ENCODE assay signal across 25 cellular contexts in the genomic region with DNA sequence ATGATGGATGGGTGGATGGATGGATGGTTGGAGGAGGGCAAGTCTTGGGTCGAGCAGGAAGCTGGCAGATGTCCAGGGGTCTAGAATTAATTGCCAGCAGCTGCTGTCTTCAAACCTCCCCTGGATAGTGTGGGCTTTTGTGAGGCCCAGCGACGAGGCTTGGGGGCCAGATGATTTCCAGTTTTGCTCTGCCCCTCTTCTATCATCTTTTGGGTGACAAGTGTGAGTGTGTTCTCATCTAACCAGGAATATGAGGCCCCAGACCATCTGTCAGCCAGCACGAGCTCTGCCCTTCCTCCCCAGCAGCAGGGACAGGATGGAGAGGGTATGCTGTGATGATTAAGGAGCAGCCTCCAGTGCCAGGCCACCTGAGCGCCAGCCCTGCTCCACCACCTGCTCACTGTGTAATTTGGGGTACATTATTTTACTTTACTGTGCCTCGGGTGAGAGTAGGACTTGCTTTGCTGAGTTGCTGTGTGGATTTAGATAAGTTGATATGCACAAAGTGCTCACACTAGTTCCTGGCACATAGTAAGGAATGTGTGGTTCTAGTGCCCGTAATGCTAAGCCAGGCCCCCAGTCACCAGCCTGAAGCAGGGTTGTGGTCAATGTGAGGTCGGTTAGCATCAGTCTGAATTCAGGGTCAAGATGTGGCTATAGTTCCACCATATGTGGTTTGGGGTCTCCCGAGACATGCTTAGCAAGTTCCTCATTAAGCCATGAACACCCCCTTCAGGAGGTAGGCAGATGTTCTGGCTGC.
DNase-seq lines count a peak whose midpoint lies in the region; ATAC-seq and TF ChIP-seq lines count a peak whose summit lies in the region.
"Had no signal": no experiment of that assay in that cellular context is flagged by ENCODE, and none has a peak within 500 bp of the region (broad histone marks: within the 10 kb centered on the region; RNA-seq: fewer than 3 reads in every experiment).

No MANE protein-coding gene starts in this region.

- H3K4me1 ChIP-seq in BLaER1 treated with 17β-estradiol and CSF1 and Interleukin-3, amounts not matched to agents 10 nM and 100 nM = peaks cover 0 to 29% (median 12%) of the 10 kb centered on the region in 10 experiments; a peak in 17 of 20 replicates
- H3K4me1 ChIP-seq in SJCRH30 (peaks cover 16% of the 10 kb centered on the region), mesenchymal stem cell (ENCODE audit: control insufficient read depth, insufficient read depth, low read depth, low read length) (no peaks in the 10 kb centered on the region)
- H3K4me1 ChIP-seq: heart left ventricle had no signal

- no peak overlapping the region for H3K9ac ChIP-seq in BLaER1 treated with 17β-estradiol and CSF1 and Interleukin-3, amounts not matched to agents 10 nM and 100 nM
- no peak overlapping the region for H3K9ac ChIP-seq in mesenchymal stem cell (ENCODE audit: low read length)

- DNase-seq in HEK293T (ENCODE audit: extremely low spot score) = peak; percentile 1
- DNase-seq in SJCRH30 = peak; percentile 79 to 92
- no peak for DNase-seq in mesenchymal stem cell
- DNase-seq in activated effector memory CD4-positive, alpha-beta T cell treated with anti-CD3 and anti-CD28 coated beads, Interleukin-2, amount 50 U/mL, for 16 hours = no peak
- DNase-seq: activated CD4-positive, alpha-beta T cell treated with anti-CD3 and anti-CD28 coated beads, Interleukin-2, amount 10 ng/mL, durations not matched to agents 7 days and 5 days; activated effector memory CD4-positive, alpha-beta T cell treated with Interleukin-2 at 50 U/mL for 16 hours; effector CD4-positive, alpha-beta T cell; EL; HFFc6; MG63; naive B cell; NCI-H1436; occipital lobe; retina; stimulated activated CD4-positive, alpha-beta T cell treated with anti-CD3 and anti-CD28 coated beads, Interleukin-12 subunit alpha, Interleukin-12 subunit beta, amount 100 ng/mL, for 4 hours; stimulated activated CD4-positive, alpha-beta T cell treated with anti-CD3 and anti-CD28 coated beads, Interleukin-4, amount 100 ng/mL, for 24 hours; stimulated activated naive CD8-positive, alpha-beta T cell treated with anti-CD3 and anti-CD28 coated beads, Interleukin-15, Interleukin-2, amounts not matched to agents 100 U/mL and 50 U/mL, for 24 hours had no signal

- POLR2A ChIA-PET in HEK293T (lab: Yijun Ruan, JAX) = no interaction called here

- no peaks in the 10 kb centered on the region for H3K79me1 ChIP-seq in mesenchymal stem cell (replicated peaks; ENCODE audit: low read length, poor library complexity, severe bottlenecking)

- peak overlapping the region; percentile 7 for H4K91ac ChIP-seq in mesenchymal stem cell (ENCODE audit: low read length)

- ATAC-seq in HG02973 (IDR thresholded peaks at IDR 0.05; ENCODE audit: unreplicated experiment) (no peak), HG02763 (IDR thresholded peaks at IDR 0.05; ENCODE audit: unreplicated experiment) (no peak), HG03439 (IDR thresholded peaks at IDR 0.05; ENCODE audit: unreplicated experiment) (no peak)
- ATAC-seq: K562; stimulated activated naive CD8-positive, alpha-beta T cell treated with anti-CD3 and anti-CD28 coated beads, Interleukin-15, Interleukin-2, amounts not matched to agents 100 U/mL and 50 U/mL, for 24 hours had no signal

- peaks cover 0 to 11% (median 0%) of the 10 kb centered on the region in 11 experiments; a peak in 5 of 22 replicates for H3K9me3 ChIP-seq in BLaER1 treated with 17β-estradiol and CSF1 and Interleukin-3, amounts not matched to agents 10 nM and 100 nM (replicated peaks in 1 of 11)
- H3K9me3 ChIP-seq in SJCRH30 (replicated peaks) (no peaks in the 10 kb centered on the region), mesenchymal stem cell (ENCODE audit: control insufficient read depth, low read length) (peaks cover 3% of the 10 kb centered on the region)
- H3K9me3 ChIP-seq: heart left ventricle, MG63, thoracic aorta had no signal

- CTCF ChIA-PET in HEK293T (lab: Yijun Ruan, JAX) = no interaction called here

- H3K4ac ChIP-seq in mesenchymal stem cell (ENCODE audit: low read depth in 1 of 2, low read length in 2 of 2) = no peak overlapping the region

- no peak overlapping the region for H2BK5ac ChIP-seq in mesenchymal stem cell (ENCODE audit: low read depth, low read length, poor library complexity, severe bottlenecking)

- H2BK15ac ChIP-seq in mesenchymal stem cell (ENCODE audit: low read depth, poor library complexity, severe bottlenecking) = no peak overlapping the region

- WGBS in mesenchymal stem cell = 75% methylated on average over 9 of the region's 9 CpGs

- H3K27me3 ChIP-seq in BLaER1 treated with 17β-estradiol and CSF1 and Interleukin-3, amounts not matched to agents 10 nM and 100 nM = no peaks in the 10 kb centered on the region
- no peaks in the 10 kb centered on the region for H3K27me3 ChIP-seq in SJCRH30
- H3K27me3 ChIP-seq in mesenchymal stem cell (ENCODE audit: control insufficient read depth in 1 of 2, insufficient read depth in 1 of 2, low read length in 2 of 2) = peaks cover 4 to 36% of the 10 kb centered on the region in 2 experiments
- H3K27me3 ChIP-seq: heart left ventricle, MG63 had no signal

- H3K18ac ChIP-seq in mesenchymal stem cell (ENCODE audit: low read depth in 1 of 2, low read length in 2 of 2) = no peak overlapping the region

- peak overlapping the region in 1 of 2 experiments; percentile 41 for H3K14ac ChIP-seq in mesenchymal stem cell (ENCODE audit: low read length in 2 of 2)

- no peak overlapping the region for H2BK12ac ChIP-seq in mesenchymal stem cell (ENCODE audit: low read length in 2 of 2)

- H3K4me2 ChIP-seq in BLaER1 treated with 17β-estradiol and CSF1 and Interleukin-3, amounts not matched to agents 10 nM and 100 nM = peak overlapping the region in 9 of 11 experiments; percentile 24 to 64 (median 41); a peak in 17 of 22 replicates
- H3K4me2 ChIP-seq in mesenchymal stem cell (ENCODE audit: low read length, poor library complexity, severe bottlenecking) = no peak overlapping the region

- H3K23ac ChIP-seq in mesenchymal stem cell (ENCODE audit: low read length in 2 of 2) = no peak overlapping the region

- no peak overlapping the region for H3K4me3 ChIP-seq in BLaER1 treated with 17β-estradiol and CSF1 and Interleukin-3, amounts not matched to agents 10 nM and 100 nM
- H3K4me3 ChIP-seq in SJCRH30 = no peak overlapping the region
- no peak overlapping the region for H3K4me3 ChIP-seq in mesenchymal stem cell (ENCODE audit: insufficient read depth in 1 of 2, low read depth in 1 of 2, low read length in 2 of 2)
- H3K4me3 ChIP-seq: heart left ventricle, K562, MG63, thoracic aorta had no signal

- H3K27ac ChIP-seq in BLaER1 treated with 17β-estradiol and CSF1 and Interleukin-3, amounts not matched to agents 10 nM and 100 nM = no peak overlapping the region
- H3K27ac ChIP-seq in SJCRH30 (peak overlapping the region; percentile 7; the same call in 1 of the 2 replicates), mesenchymal stem cell (ENCODE audit: low read length, poor library complexity, severe bottlenecking) (no peak overlapping the region)
- H3K27ac ChIP-seq: C4-2B, heart left ventricle, thoracic aorta had no signal

- no peaks in the 10 kb centered on the region for H4K20me1 ChIP-seq in BLaER1 treated with 17β-estradiol and CSF1 and Interleukin-3, amounts not matched to agents 10 nM and 100 nM

- no peak overlapping the region for H4K8ac ChIP-seq in mesenchymal stem cell (ENCODE audit: low read length)

- H3K36me3 ChIP-seq in BLaER1 treated with 17β-estradiol and CSF1 and Interleukin-3, amounts not matched to agents 10 nM and 100 nM = no peaks in the 10 kb centered on the region
- H3K36me3 ChIP-seq in SJCRH30 = no peaks in the 10 kb centered on the region
- H3K36me3 ChIP-seq in mesenchymal stem cell (ENCODE audit: control insufficient read depth in 1 of 2, insufficient read depth in 2 of 2, low read depth in 1 of 2, low read length in 2 of 2) = no peaks in the 10 kb centered on the region
- H3K36me3 ChIP-seq: heart left ventricle, MG63, thoracic aorta had no signal

- no peak overlapping the region for H2AK5ac ChIP-seq in mesenchymal stem cell (ENCODE audit: low read length, severe bottlenecking)

- no peak overlapping the region for H2BK120ac ChIP-seq in mesenchymal stem cell (ENCODE audit: low read depth, low read length)

- H2AFZ ChIP-seq in mesenchymal stem cell (ENCODE audit: low read depth, low read length) = no peak overlapping the region

TF ChIP-seq in HEK293T, 16 proteins besides CTCF, POLR2A, EP300 and RAD21:
- TF ChIP-seq HDGF (IDR thresholded peaks at IDR 0.05; ENCODE audit: borderline replicate concordance) = no peak
- no peak for TF ChIP-seq SP1 (IDR thresholded peaks at IDR 0.05)
- no peak for TF ChIP-seq BHLHE40 (IDR thresholded peaks at IDR 0.05; ENCODE audit: borderline replicate concordance)
- TF ChIP-seq SUZ12 (IDR thresholded peaks at IDR 0.05) = no peak
- no peak for TF ChIP-seq FOXA1 (IDR thresholded peaks at IDR 0.05)
- TF ChIP-seq L3MBTL2 (conservative IDR thresholded peaks at IDR 0.05) = no peak
- TF ChIP-seq ZNF384 (IDR thresholded peaks at IDR 0.05) = no peak
- no peak for TF ChIP-seq FOXM1 (IDR thresholded peaks at IDR 0.05; ENCODE audit: borderline replicate concordance)
- TF ChIP-seq ELF4 (IDR thresholded peaks at IDR 0.05) = no peak
- TF ChIP-seq TARDBP (IDR thresholded peaks at IDR 0.05) = no peak
- TF ChIP-seq CTBP1 (IDR thresholded peaks at IDR 0.05; ENCODE audit: borderline replicate concordance) = no peak
- TF ChIP-seq, protein P1, sequence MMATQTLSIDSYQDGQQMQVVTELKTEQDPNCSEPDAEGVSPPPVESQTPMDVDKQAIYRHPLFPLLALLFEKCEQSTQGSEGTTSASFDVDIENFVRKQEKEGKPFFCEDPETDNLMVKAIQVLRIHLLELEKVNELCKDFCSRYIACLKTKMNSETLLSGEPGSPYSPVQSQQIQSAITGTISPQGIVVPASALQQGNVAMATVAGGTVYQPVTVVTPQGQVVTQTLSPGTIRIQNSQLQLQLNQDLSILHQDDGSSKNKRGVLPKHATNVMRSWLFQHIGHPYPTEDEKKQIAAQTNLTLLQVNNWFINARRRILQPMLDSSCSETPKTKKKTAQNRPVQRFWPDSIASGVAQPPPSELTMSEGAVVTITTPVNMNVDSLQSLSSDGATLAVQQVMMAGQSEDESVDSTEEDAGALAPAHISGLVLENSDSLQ (IDR thresholded peaks at IDR 0.05) = no peak
- no peak for TF ChIP-seq FOXK2 (IDR thresholded peaks at IDR 0.05)
- no peak for TF ChIP-seq ARNT (IDR thresholded peaks at IDR 0.05)
- no peak for TF ChIP-seq NFRKB (IDR thresholded peaks at IDR 0.05)
- no peak for TF ChIP-seq LEF1 (IDR thresholded peaks at IDR 0.05; ENCODE audit: borderline replicate concordance)

Comparison
In these comparisons a context has a peak if more than half of its experiments do, and no peak if none do; other contexts are left out.
1. DNase-seq: peak in HEK293T (single experiment) and SJCRH30 (2 of 2); none in mesenchymal stem cell (single experiment) and activated effector memory CD4-positive, alpha-beta T cell treated with anti-CD3 and anti-CD28 coated beads, Interleukin-2, amount 50 U/mL, for 16 hours (single experiment).